Comparison of ENCODE assay signal across 18 cellular contexts in genomic region chr15:66961901-66962300, GRCh38.
"Had no signal": no experiment of that assay in that cellular context is flagged by ENCODE, and none has a peak within 500 bp of the region (broad histone marks: within the 10 kb centered on the region; RNA-seq: fewer than 3 reads in every experiment).

No MANE protein-coding gene starts in this region.

- H3K36me3 ChIP-seq: left ventricle myocardium inferior, lower lobe of right lung, right atrium auricular region, sigmoid colon, suprapubic skin, tibial artery, upper lobe of right lung had no signal

- DNase-seq: kidney; left cardiac atrium; left ventricle myocardium inferior; lower lobe of right lung; naive thymus-derived CD4-positive, alpha-beta T cell; nephron progenitor cell; posterior cingulate gyrus; sigmoid colon; stimulated activated CD4-positive, alpha-beta T cell treated with anti-CD3 and anti-CD28 coated beads, Interleukin-12 subunit alpha, Interleukin-12 subunit beta, amount 100 ng/mL, for 4 hours; stimulated activated CD4-positive, alpha-beta T cell treated with anti-CD3 and anti-CD28 coated beads, Interleukin-2, amount 100 ng/mL, for 48 hours; stimulated activated naive CD8-positive, alpha-beta T cell treated with anti-CD3 and anti-CD28 coated beads, Interleukin-15, Interleukin-2, amounts not matched to agents 100 U/mL and 50 U/mL, for 24 hours; upper lobe of right lung had no signal

- FAIRE-seq: kidney had no signal

- H3K27me3 ChIP-seq: foreskin keratinocyte, hepatocyte, right atrium auricular region, sigmoid colon, suprapubic skin, upper lobe of right lung had no signal

- H3K9me3 ChIP-seq: left ventricle myocardium inferior, lower lobe of right lung, right atrium auricular region, sigmoid colon, suprapubic skin, tibial artery, upper lobe of right lung had no signal

- ATAC-seq: left cardiac atrium; naive thymus-derived CD4-positive, alpha-beta T cell; stimulated activated naive CD8-positive, alpha-beta T cell treated with anti-CD3 and anti-CD28 coated beads, Interleukin-15, Interleukin-2, amounts not matched to agents 100 U/mL and 50 U/mL, for 24 hours had no signal

- H3K27ac ChIP-seq: foreskin keratinocyte, hepatocyte, left ventricle myocardium inferior, lower lobe of right lung, right atrium auricular region, sigmoid colon, skin epidermis, suprapubic skin, tibial artery, upper lobe of right lung had no signal

- H3K4me1 ChIP-seq: left ventricle myocardium inferior, lower lobe of right lung, right atrium auricular region, sigmoid colon, suprapubic skin, tibial artery, upper lobe of right lung had no signal

- H3K4me2 ChIP-seq: hepatocyte had no signal

- H3K4me3 ChIP-seq: hepatocyte, left ventricle myocardium inferior, lower lobe of right lung, right atrium auricular region, sigmoid colon, skin epidermis, suprapubic skin, tibial artery, upper lobe of right lung had no signal
